21 cellular contexts compared by ENCODE assay signal in genomic region chr12:6317693-6318439, GRCh38. TPM values are rescaled to one million over a fixed set of nuclear protein-coding genes. Genes with fewer than 3 reads are reported as not detected.
A peak's percentile ranks its signal among the peaks of the same experiment; 100 is the strongest.
DNase-seq lines count a peak whose midpoint lies in the region; ATAC-seq lines count a peak whose summit lies in the region.
"Had no signal": no experiment of that assay in that cellular context is flagged by ENCODE, and none has a peak within 500 bp of the region (broad histone marks: within the 10 kb centered on the region; RNA-seq: fewer than 3 reads in every experiment).

No MANE protein-coding gene starts in this region.

- no peak overlapping the region for H2AFZ ChIP-seq in neuronal stem cell (ENCODE audit: low read length)

- no CpG with 5 or more reads among the region's 21 CpGs for WGBS in neuronal stem cell (ENCODE audit: extremely low coverage in 2 of 2, insufficient read length in 2 of 2, insufficient replicate concordance in 1 of 2), 2 donors

- peaks cover 10% of the 10 kb centered on the region for H3K4me1 Mint-ChIP-seq in T-helper 2 cell treated with Interferon-gamma antibody and Interleukin-4, amounts not matched to agents 5 μg/mL and 100 μg/mL, for 36 hours (ENCODE audit: low read depth)
- H3K4me1 Mint-ChIP-seq in dendritic cell treated with granulocyte-macrophage colony-stimulating factor and Interleukin-4, amounts not matched to agents 40 ng/mL and 50 ng/mL, for 4 days (ENCODE audit: low read depth): peaks cover 20% of the 10 kb centered on the region

- no peaks in the 10 kb centered on the region for H3K79me1 ChIP-seq in neuronal stem cell (ENCODE audit: low read depth, low read length)

- peak overlapping the region; percentile 77 for H2BK12ac ChIP-seq in neuronal stem cell (ENCODE audit: low read length)

- H2BK120ac ChIP-seq in neuronal stem cell (ENCODE audit: low read depth, low read length): peak overlapping the region; percentile 5

- H3K4me2 ChIP-seq in neuronal stem cell (ENCODE audit: insufficient read depth, low read length, poor library complexity, severe bottlenecking): no peak overlapping the region

- H3K36me3 Mint-ChIP-seq in T-helper 2 cell treated with Interferon-gamma antibody and Interleukin-4, amounts not matched to agents 5 μg/mL and 100 μg/mL, for 36 hours (ENCODE audit: low read depth): no peaks in the 10 kb centered on the region
- H3K36me3 Mint-ChIP-seq in dendritic cell treated with granulocyte-macrophage colony-stimulating factor and Interleukin-4, amounts not matched to agents 40 ng/mL and 50 ng/mL, for 4 days (ENCODE audit: low read depth): no peaks in the 10 kb centered on the region

- H3K27ac ChIP-seq in neuronal stem cell (replicated peaks; ENCODE audit: low read length): no peak overlapping the region
- H3K27ac ChIP-seq: breast epithelium, colonic mucosa, prostate gland, upper lobe of right lung, WERI-Rb-1 had no signal

- H3K27me3 Mint-ChIP-seq in T-helper 2 cell treated with Interferon-gamma antibody and Interleukin-4, amounts not matched to agents 5 μg/mL and 100 μg/mL, for 36 hours (ENCODE audit: low read depth): peaks cover 3% of the 10 kb centered on the region
- H3K27me3 Mint-ChIP-seq in dendritic cell treated with granulocyte-macrophage colony-stimulating factor and Interleukin-4, amounts not matched to agents 40 ng/mL and 50 ng/mL, for 4 days: peaks cover 49% of the 10 kb centered on the region

- H3K36me3 ChIP-seq in NT2/D1 (ENCODE audit: insufficient read depth, insufficient read length, low read length) (peaks cover 57% of the 10 kb centered on the region), neuronal stem cell (replicated peaks in 1 of 2; ENCODE audit: control insufficient read depth in 2 of 2, insufficient read depth in 2 of 2, low read length in 2 of 2) (no peaks in the 10 kb centered on the region)
- H3K36me3 ChIP-seq: breast epithelium, colonic mucosa, prostate gland, upper lobe of right lung, WERI-Rb-1 had no signal

- DNase-seq in T-helper 2 cell treated with Interferon-gamma antibody and Interleukin-4, amounts not matched to agents 5 μg/mL and 100 μg/mL, for 36 hours (ENCODE audit: low spot score): no peak
- no peak for DNase-seq in T-helper 2 cell
- no peak for DNase-seq in NT2/D1 (ENCODE audit: low read depth, low spot score)
- DNase-seq in neuronal stem cell (ENCODE audit: low spot score): no peak
- no peak for DNase-seq in NCI-H146 (lab: John Stamatoyannopoulos, UW)
- DNase-seq: 8988T; activated effector memory CD4-positive, alpha-beta T cell treated with anti-CD3 and anti-CD28 coated beads, Interleukin-2, amount 50 U/mL, for 16 hours; colonic mucosa; DMS79; Karpas-422; NCI-H187; NCI-H69; substantia nigra; upper lobe of right lung; WERI-Rb-1 had no signal

- H2AK5ac ChIP-seq in neuronal stem cell (ENCODE audit: low read depth, low read length): peak overlapping the region; percentile 77

- peak overlapping the region; percentile 84 for H3K14ac ChIP-seq in neuronal stem cell (ENCODE audit: low read length)

- H3K27me3 ChIP-seq in NT2/D1 (ENCODE audit: insufficient read depth, insufficient read length) (no peaks in the 10 kb centered on the region), neuronal stem cell (ENCODE audit: control insufficient read depth in 3 of 3, insufficient read depth in 3 of 3, low read depth in 1 of 3, low read length in 3 of 3) (peaks cover 0 to 2% (median 0%) of the 10 kb centered on the region in 3 experiments)
- H3K27me3 ChIP-seq: breast epithelium, colonic mucosa, upper lobe of right lung had no signal

- peak overlapping the region; percentile 59 for H2BK15ac ChIP-seq in neuronal stem cell (ENCODE audit: low read length)

- no peaks in the 10 kb centered on the region for H3K9me3 ChIP-seq in NT2/D1 (ENCODE audit: insufficient read depth, low read length)
- H3K9me3 ChIP-seq in neuronal stem cell (replicated peaks in 1 of 2; ENCODE audit: control insufficient read depth in 2 of 2, insufficient read depth in 1 of 2, low read depth in 1 of 2, low read length in 2 of 2): no peaks in the 10 kb centered on the region
- H3K9me3 ChIP-seq: breast epithelium, colonic mucosa, prostate gland, upper lobe of right lung had no signal

- no peak overlapping the region for H3K4ac ChIP-seq in neuronal stem cell (ENCODE audit: low read length)

- H3K4me3 Mint-ChIP-seq in T-helper 2 cell treated with Interferon-gamma antibody and Interleukin-4, amounts not matched to agents 5 μg/mL and 100 μg/mL, for 36 hours: peak overlapping the region; percentile 46
- H3K4me3 Mint-ChIP-seq in dendritic cell treated with granulocyte-macrophage colony-stimulating factor and Interleukin-4, amounts not matched to agents 40 ng/mL and 50 ng/mL, for 4 days: no peak overlapping the region

- H3K9me3 Mint-ChIP-seq in T-helper 2 cell treated with Interferon-gamma antibody and Interleukin-4, amounts not matched to agents 5 μg/mL and 100 μg/mL, for 36 hours: no peaks in the 10 kb centered on the region
- H3K9me3 Mint-ChIP-seq in dendritic cell treated with granulocyte-macrophage colony-stimulating factor and Interleukin-4, amounts not matched to agents 40 ng/mL and 50 ng/mL, for 4 days: no peaks in the 10 kb centered on the region

- H3K4me3 ChIP-seq in NT2/D1 (ENCODE audit: insufficient read length, low read depth) (no peak overlapping the region), neuronal stem cell (ENCODE audit: low read length in 2 of 2) (no peak overlapping the region)
- H3K4me3 ChIP-seq: breast epithelium, colonic mucosa, prostate gland, upper lobe of right lung had no signal

- no peak overlapping the region for H3K27ac Mint-ChIP-seq in T-helper 2 cell treated with Interferon-gamma antibody and Interleukin-4, amounts not matched to agents 5 μg/mL and 100 μg/mL, for 36 hours
- H3K27ac Mint-ChIP-seq in dendritic cell treated with granulocyte-macrophage colony-stimulating factor and Interleukin-4, amounts not matched to agents 40 ng/mL and 50 ng/mL, for 4 days: peak overlapping the region; percentile 5

- peak overlapping the region; percentile 48 for H3K23ac ChIP-seq in neuronal stem cell (ENCODE audit: low read depth, low read length, poor library complexity)

- no peak for ATAC-seq in HG03442 (IDR thresholded peaks at IDR 0.05; ENCODE audit: unreplicated experiment)
- no peak for ATAC-seq in GM21515 (IDR thresholded peaks at IDR 0.05; ENCODE audit: unreplicated experiment)
- ATAC-seq: upper lobe of right lung had no signal

- H4K91ac ChIP-seq in neuronal stem cell (ENCODE audit: low read depth, low read length, poor library complexity): no peak overlapping the region

- H3K4me1 ChIP-seq in NT2/D1 (ENCODE audit: insufficient read depth, insufficient read length) (peaks cover 58% of the 10 kb centered on the region), neuronal stem cell (ENCODE audit: control insufficient read depth in 2 of 2, insufficient read depth in 1 of 2, low read depth in 1 of 2, low read length in 2 of 2) (peaks cover 17 to 22% of the 10 kb centered on the region in 2 donors)

- peak overlapping the region; percentile 68 for H2BK5ac ChIP-seq in neuronal stem cell (ENCODE audit: low read length)

- intact Hi-C loops in dendritic cell treated with granulocyte-macrophage colony-stimulating factor and Interleukin-4, amounts not matched to agents 40 ng/mL and 50 ng/mL, for 4 days (cut with micrococcal nuclease): no loop called here

- no peak overlapping the region for H4K8ac ChIP-seq in neuronal stem cell (ENCODE audit: low read depth, low read length)

- peak overlapping the region; percentile 80 for H3K18ac ChIP-seq in neuronal stem cell (ENCODE audit: low read length)

- H3K9ac ChIP-seq in NT2/D1 (ENCODE audit: insufficient read length, low read depth) (peak overlapping the region; percentile 52), neuronal stem cell (ENCODE audit: low read depth, low read length, poor library complexity) (no peak overlapping the region)

RNA-seq across cellular contexts. Expression of gene PLEKHG6, which starts 7.4 kb away (rescaled TPM):
- 1.2 TPM for polyA plus RNA-seq in neuronal stem cell (2013, experiment 1 of 2)
- polyA plus RNA-seq in neuronal stem cell (2013, experiment 2 of 2): 1.3 TPM
- polyA plus RNA-seq: neural cell had no signal

RNA-seq across cellular contexts. Expression of gene TNFRSF1A, which starts 24.0 kb away (rescaled TPM):
- polyA plus RNA-seq in neuronal stem cell (2013, experiment 1 of 2): 35.2 TPM
- 34.5 TPM for polyA plus RNA-seq in neuronal stem cell (2013, experiment 2 of 2)

RNA-seq across cellular contexts. Expression of gene SCNN1A, which starts 57.5 kb away (rescaled TPM):
- 0.40 TPM for polyA plus RNA-seq in neuronal stem cell (2013, experiment 1 of 2)
- 0.68 TPM for polyA plus RNA-seq in neuronal stem cell (2013, experiment 2 of 2)
- polyA plus RNA-seq: neural cell had no signal
